8 cellular contexts compared by ENCODE assay signal in genomic region chr6:143060354-143060805, GRCh38. TPM values are rescaled to one million over a fixed set of nuclear protein-coding genes. Genes with fewer than 3 reads are reported as not detected.
A peak's percentile ranks its signal among the peaks of the same experiment; 100 is the strongest.
DNase-seq lines count a peak whose midpoint lies in the region; ATAC-seq and TF ChIP-seq lines count a peak whose summit lies in the region.

No MANE protein-coding gene starts in this region.

- no peaks in the 10 kb centered on the region for H3K9me3 ChIP-seq in colonic mucosa

- peak overlapping the region; percentile 82 for H3K27ac ChIP-seq in colonic mucosa

- H3K36me3 ChIP-seq in colonic mucosa = no peaks in the 10 kb centered on the region

- no peaks in the 10 kb centered on the region for H3K4me1 ChIP-seq in colonic mucosa

- peak overlapping the region; percentile 87 to 96 for H3K9ac ChIP-seq in colonic mucosa (ENCODE audit: low read depth in 2 of 2, low read length in 2 of 2)

- intact Hi-C loops in colonic mucosa (cut with DNase I) = no loop called here

- no peak for TF ChIP-seq CTCF in colonic mucosa (IDR thresholded peaks at IDR 0.05)

- H3K4me3 ChIP-seq in colonic mucosa = peak overlapping the region; percentile 88

- no peaks in the 10 kb centered on the region for H3K27me3 ChIP-seq in colonic mucosa

- ATAC-seq in HG02884 (IDR thresholded peaks at IDR 0.05; ENCODE audit: unreplicated experiment) (peak; percentile 60), left lobe of liver (peak; percentile 80)

- peak; percentile 77 for DNase-seq in SKM-1 treated with dmso at 0.1 percent for 144 hours (lab: John Stamatoyannopoulos, UW; ENCODE audit: unreplicated experiment)
- DNase-seq in SKM-1 (lab: John Stamatoyannopoulos, UW; ENCODE audit: unreplicated experiment) = no peak
- DNase-seq in NCI-H2171 (lab: John Stamatoyannopoulos, UW) = peak; percentile 61
- DNase-seq in activated CD4-positive, alpha-beta T cell treated with anti-CD3 and anti-CD28 coated beads for 48 hours = peak; percentile 83
- DNase-seq in colonic mucosa = peak; percentile 80
- peak; percentile 89 for DNase-seq in left lobe of liver (ENCODE audit: low spot score)
- DNase-seq in stimulated activated CD4-positive, alpha-beta T cell treated with anti-CD3 and anti-CD28 coated beads, Interleukin-2, amount 100 ng/mL, for 24 hours = peak; percentile 74

RNA-seq across cellular contexts. Expression of gene AIG1, which starts 0.3 kb away (rescaled TPM):
- total RNA-seq in colonic mucosa = 10 to 100 TPM; 24.2 to 28.8 TPM
- total RNA-seq in left lobe of liver = 96.8 TPM
